Comparison of ENCODE assay signal across 9 cellular contexts in the genomic region with DNA sequence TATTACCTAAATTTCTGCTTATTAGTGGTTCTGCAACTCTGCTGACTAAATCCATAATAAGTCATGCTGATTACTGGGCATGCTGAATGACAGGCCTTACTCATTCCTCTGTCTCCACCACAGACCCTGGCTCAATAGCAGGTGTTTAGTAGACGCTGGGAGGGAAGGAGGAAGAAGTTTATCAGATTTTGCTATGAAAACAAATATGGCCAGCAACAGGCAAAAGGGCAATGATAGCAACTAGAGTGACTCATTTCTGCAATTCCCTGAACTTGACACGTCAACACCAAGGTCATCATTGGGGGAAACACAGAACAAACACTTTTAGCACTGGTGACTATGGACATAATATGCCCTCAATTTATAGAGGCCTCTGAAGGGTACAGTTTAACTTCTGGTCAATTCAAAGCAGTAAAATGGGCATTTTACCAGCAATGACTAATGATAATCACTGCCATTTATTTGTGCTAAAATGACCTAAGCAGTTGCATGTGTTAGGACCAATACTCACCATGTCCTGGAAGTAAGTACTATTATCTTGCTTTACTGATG. TPM values are rescaled to one million over a fixed set of nuclear protein-coding genes. Genes with fewer than 3 reads are reported as not detected.
DNase-seq lines count a peak whose midpoint lies in the region; ATAC-seq, FAIRE-seq and TF ChIP-seq lines count a peak whose summit lies in the region.
"Had no signal": no experiment of that assay in that cellular context is flagged by ENCODE, and none has a peak within 500 bp of the region (broad histone marks: within the 10 kb centered on the region; RNA-seq: fewer than 3 reads in every experiment).

No MANE protein-coding gene starts in this region.

- peak; percentile 94 for FAIRE-seq in islet of Langerhans (lab: Jason Lieb, UNC)
- FAIRE-seq: TTC549 had no signal

- intact Hi-C loops in transverse colon (cut with DNase I; ENCODE audit: low total_unique reads) = no loop called here

- no peaks in the 10 kb centered on the region for H3K36me3 ChIP-seq in transverse colon

- H3K4me1 ChIP-seq in transverse colon = no peaks in the 10 kb centered on the region

- H3K4me3 ChIP-seq in NB4 (ENCODE audit: low read depth, low read length) (no peak overlapping the region), transverse colon (no peak overlapping the region)

- DNase-seq in NB4 (ENCODE audit: low read depth) (peak; percentile 35), caudate nucleus (lab: John Stamatoyannopoulos, UW) (no peak), amygdala (lab: John Stamatoyannopoulos, UW) (no peak), G401 (ENCODE audit: low spot score) (no peak), transverse colon (no peak)

- H3K9me3 ChIP-seq in transverse colon = no peaks in the 10 kb centered on the region

- no peak for TF ChIP-seq CTCF in NB4 (IDR thresholded peaks at IDR 0.05; ENCODE audit: low read depth, low read length)
- no peak for TF ChIP-seq CTCF in transverse colon (IDR thresholded peaks at IDR 0.05)

- TF ChIP-seq POLR2A in NB4 (IDR thresholded peaks at IDR 0.05; ENCODE audit: extremely low read depth, insufficient read length) (no peak), transverse colon (IDR thresholded peaks at IDR 0.05) (no peak)

- in situ Hi-C loops in G401 (cut with HindIII; ENCODE audit: low sequenced_read_pairs) (no loop called here), transverse colon (cut with MboI; ENCODE audit: low pct_ligation_motif_present in 1 of 4, low pct_unique_long_range_greater_than_20kb in 1 of 4, low sequenced_read_pairs in 3 of 4) (no loop called here)

- no peak for TF ChIP-seq EP300 in transverse colon (IDR thresholded peaks at IDR 0.05; ENCODE audit: low read depth)

- H3K27ac ChIP-seq in caudate nucleus (ENCODE audit: low read depth, low read length) (no peak overlapping the region), transverse colon (no peak overlapping the region)

- ATAC-seq in GM18502 (IDR thresholded peaks at IDR 0.05; ENCODE audit: poor library complexity, unreplicated experiment) = peak; percentile 80
- ATAC-seq in GM21619 (IDR thresholded peaks at IDR 0.05; ENCODE audit: unreplicated experiment) = peak; percentile 81

- no peaks in the 10 kb centered on the region for H3K27me3 ChIP-seq in transverse colon

- WGBS in transverse colon (ENCODE audit: low coverage in 1 of 2), 2 donors = 32 to 39% methylated on average over 2 of the region's 2 CpGs

RNA-seq across cellular contexts. Expression of gene TMEM163, which starts 35.2 kb away (rescaled TPM):
- not detected in 2 replicates for total RNA-seq in G401 (2014; rRNA removed; shearing (Covaris generic))
- total RNA-seq in transverse colon = under 1 TPM in 1 of 4 donors, not detected in 3; 0.48 TPM
